16 cellular contexts compared by ENCODE assay signal in the genomic region with DNA sequence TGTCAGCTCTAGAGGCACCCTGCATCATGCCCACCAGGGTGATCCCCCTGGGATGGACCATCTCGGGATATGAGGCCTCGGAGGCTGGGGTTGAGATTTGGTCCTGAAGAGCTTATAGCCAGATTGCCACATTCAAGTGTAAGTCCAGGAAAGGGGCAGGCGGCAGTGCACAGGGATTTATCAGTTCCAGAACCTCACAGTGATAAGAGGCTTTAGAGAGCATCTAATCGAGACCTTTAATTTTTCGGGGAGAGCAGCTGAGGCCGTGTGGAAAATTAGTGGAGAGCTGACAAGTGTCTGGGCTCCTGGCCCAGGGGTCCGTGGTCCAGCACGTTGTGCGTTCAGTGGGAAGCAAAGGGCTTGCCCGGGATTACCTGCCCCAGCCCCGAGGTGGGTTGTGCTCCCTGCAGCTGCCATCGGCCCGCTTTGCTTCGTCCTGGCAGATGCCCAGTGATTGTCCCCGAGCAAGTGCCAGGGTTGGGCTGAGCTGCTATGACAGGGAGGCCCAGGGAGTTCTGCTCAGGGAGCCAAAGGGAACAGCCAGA. TPM values are rescaled to one million over a fixed set of nuclear protein-coding genes. Genes with fewer than 3 reads are reported as not detected.
DNase-seq lines count a peak whose midpoint lies in the region; ATAC-seq and TF ChIP-seq lines count a peak whose summit lies in the region.
"Had no signal": no experiment of that assay in that cellular context is flagged by ENCODE, and none has a peak within 500 bp of the region (broad histone marks: within the 10 kb centered on the region; RNA-seq: fewer than 3 reads in every experiment).

No MANE protein-coding gene starts in this region.

- no peaks in the 10 kb centered on the region for H3K36me3 ChIP-seq in cardiac muscle cell
- peaks cover 4% of the 10 kb centered on the region for H3K36me3 ChIP-seq in left ventricle myocardium inferior

- ATAC-seq in HG03439 (IDR thresholded peaks at IDR 0.05; ENCODE audit: unreplicated experiment), result no peak
- ATAC-seq in stimulated activated memory B cell treated with anti-CD40 and anti-IgM and Interleukin-4, amounts not matched to agents 10 μg/mL and 1 μg/mL and 100 μg/mL, for 72 hours, result no peak
- ATAC-seq: GM12878, HCT116 had no signal

- H3K4me1 ChIP-seq in cardiac muscle cell (ENCODE audit: low read depth) (peaks cover 5% of the 10 kb centered on the region), left ventricle myocardium inferior (peaks cover 20% of the 10 kb centered on the region)

- no peak overlapping the region for H3K27ac ChIP-seq in cardiac muscle cell
- no peak overlapping the region for H3K27ac ChIP-seq in left ventricle myocardium inferior (replicated peaks)
- peak overlapping the region; percentile 4 for H3K27ac ChIP-seq in temporal lobe (ENCODE audit: low read depth, low read length)
- H3K27ac ChIP-seq: HL-60 had no signal

- H3K4me1 Mint-ChIP-seq in glutamatergic neuron (ENCODE audit: low read depth, unreplicated experiment), result peaks cover 77% of the 10 kb centered on the region
- H3K4me1 Mint-ChIP-seq in stimulated activated memory B cell treated with anti-CD40 and anti-IgM and Interleukin-4, amounts not matched to agents 10 μg/mL and 1 μg/mL and 100 μg/mL, for 72 hours, result no peaks in the 10 kb centered on the region
- H3K4me1 Mint-ChIP-seq: immature natural killer cell had no signal

- peaks cover 21% of the 10 kb centered on the region for H3K36me3 Mint-ChIP-seq in glutamatergic neuron (ENCODE audit: unreplicated experiment)
- no peaks in the 10 kb centered on the region for H3K36me3 Mint-ChIP-seq in stimulated activated memory B cell treated with anti-CD40 and anti-IgM and Interleukin-4, amounts not matched to agents 10 μg/mL and 1 μg/mL and 100 μg/mL, for 72 hours
- H3K36me3 Mint-ChIP-seq: immature natural killer cell had no signal

- H3K9me3 ChIP-seq in cardiac muscle cell (ENCODE audit: low read depth) (no peaks in the 10 kb centered on the region), left ventricle myocardium inferior (replicated peaks) (no peaks in the 10 kb centered on the region)

- TF ChIP-seq CTCF in cardiac muscle cell (IDR thresholded peaks at IDR 0.05; ENCODE audit: low read depth, low read length) (peak; percentile 1), left ventricle myocardium inferior (IDR thresholded peaks at IDR 0.05; ENCODE audit: borderline replicate concordance) (no peak), glutamatergic neuron (IDR thresholded peaks at IDR 0.05; ENCODE audit: partially characterized antibody, unreplicated experiment) (no peak)

- peaks cover 45% of the 10 kb centered on the region for H3K27me3 Mint-ChIP-seq in glutamatergic neuron (ENCODE audit: unreplicated experiment)
- H3K27me3 Mint-ChIP-seq in stimulated activated memory B cell treated with anti-CD40 and anti-IgM and Interleukin-4, amounts not matched to agents 10 μg/mL and 1 μg/mL and 100 μg/mL, for 72 hours, result peaks cover 18% of the 10 kb centered on the region

- intact Hi-C loops in left ventricle myocardium inferior (cut with micrococcal nuclease), result loop anchor here (10.0 kb wide), 1 partner anchor 86 kb away; no protein-coding TSS in a partner anchor

- peak overlapping the region; percentile 72 for H3K4me3 Mint-ChIP-seq in glutamatergic neuron (ENCODE audit: unreplicated experiment)
- H3K4me3 Mint-ChIP-seq in stimulated activated memory B cell treated with anti-CD40 and anti-IgM and Interleukin-4, amounts not matched to agents 10 μg/mL and 1 μg/mL and 100 μg/mL, for 72 hours, result no peak overlapping the region
- H3K4me3 Mint-ChIP-seq: immature natural killer cell had no signal

- DNase-seq in cardiac muscle cell (ENCODE audit: low read depth in 1 of 2, low spot score in 1 of 2), result no peak
- no peak for DNase-seq in left ventricle myocardium inferior
- peak; percentile 90 to 94 for DNase-seq in NCI-H524 (lab: John Stamatoyannopoulos, UW)
- DNase-seq in glutamatergic neuron, result no peak
- DNase-seq in AG08396 (ENCODE audit: low spot score), result no peak
- DNase-seq: activated CD8-positive, alpha-beta memory T cell treated with anti-CD3 and anti-CD28 coated beads for 24 hours; activated naive CD4-positive, alpha-beta T cell; AML-193; immature natural killer cell; NCI-H2081 treated with DMSO at 0.1 percent for 48 hours had no signal

- H3K27me3 ChIP-seq in cardiac muscle cell (no peaks in the 10 kb centered on the region), left ventricle myocardium inferior (ENCODE audit: low read depth) (peaks cover 90% of the 10 kb centered on the region)

- H3K9me3 Mint-ChIP-seq in glutamatergic neuron (ENCODE audit: unreplicated experiment), result peaks cover 57% of the 10 kb centered on the region
- H3K9me3 Mint-ChIP-seq in stimulated activated memory B cell treated with anti-CD40 and anti-IgM and Interleukin-4, amounts not matched to agents 10 μg/mL and 1 μg/mL and 100 μg/mL, for 72 hours, result no peaks in the 10 kb centered on the region
- H3K9me3 Mint-ChIP-seq: immature natural killer cell had no signal

- peak overlapping the region; percentile 96 for H3K27ac Mint-ChIP-seq in glutamatergic neuron (ENCODE audit: unreplicated experiment)
- no peak overlapping the region for H3K27ac Mint-ChIP-seq in stimulated activated memory B cell treated with anti-CD40 and anti-IgM and Interleukin-4, amounts not matched to agents 10 μg/mL and 1 μg/mL and 100 μg/mL, for 72 hours
- H3K27ac Mint-ChIP-seq: immature natural killer cell had no signal

- H3K4me3 ChIP-seq in cardiac muscle cell (no peak overlapping the region), left ventricle myocardium inferior (no peak overlapping the region)
- H3K4me3 ChIP-seq: GM12878 had no signal

RNA-seq across cellular contexts. Expression of a gene that starts 52.1 kb away (rescaled TPM):
- total RNA-seq in cardiac muscle cell (11.9 and 13.9 TPM in 2 replicates), left ventricle myocardium inferior (4.8 TPM), glutamatergic neuron (ENCODE audit: unreplicated experiment) (552 TPM), temporal lobe (41.8 TPM)
- 13.8 and 14.1 TPM in 2 replicates for polyA plus RNA-seq in cardiac muscle cell
- polyA plus RNA-seq: immature natural killer cell had no signal

Comparison
In these comparisons a context has a peak if more than half of its experiments do, and no peak if none do; other contexts are left out.
1. DNase-seq: peak in NCI-H524 (2 of 2); none in cardiac muscle cell (0 of 2), left ventricle myocardium inferior (single experiment), glutamatergic neuron (single experiment) and AG08396 (single experiment).
2. RNA of a gene that starts 52.1 kb away (total RNA-seq): 552 TPM in glutamatergic neuron (single experiment); 41.8 TPM in temporal lobe (single experiment), 11.9 to 13.9 TPM in cardiac muscle cell and 4.8 TPM in left ventricle myocardium inferior (single experiment); every median in the first group is over 10 times any median in the second.